ENCODE assay signal across 8 cellular contexts in the genomic region with DNA sequence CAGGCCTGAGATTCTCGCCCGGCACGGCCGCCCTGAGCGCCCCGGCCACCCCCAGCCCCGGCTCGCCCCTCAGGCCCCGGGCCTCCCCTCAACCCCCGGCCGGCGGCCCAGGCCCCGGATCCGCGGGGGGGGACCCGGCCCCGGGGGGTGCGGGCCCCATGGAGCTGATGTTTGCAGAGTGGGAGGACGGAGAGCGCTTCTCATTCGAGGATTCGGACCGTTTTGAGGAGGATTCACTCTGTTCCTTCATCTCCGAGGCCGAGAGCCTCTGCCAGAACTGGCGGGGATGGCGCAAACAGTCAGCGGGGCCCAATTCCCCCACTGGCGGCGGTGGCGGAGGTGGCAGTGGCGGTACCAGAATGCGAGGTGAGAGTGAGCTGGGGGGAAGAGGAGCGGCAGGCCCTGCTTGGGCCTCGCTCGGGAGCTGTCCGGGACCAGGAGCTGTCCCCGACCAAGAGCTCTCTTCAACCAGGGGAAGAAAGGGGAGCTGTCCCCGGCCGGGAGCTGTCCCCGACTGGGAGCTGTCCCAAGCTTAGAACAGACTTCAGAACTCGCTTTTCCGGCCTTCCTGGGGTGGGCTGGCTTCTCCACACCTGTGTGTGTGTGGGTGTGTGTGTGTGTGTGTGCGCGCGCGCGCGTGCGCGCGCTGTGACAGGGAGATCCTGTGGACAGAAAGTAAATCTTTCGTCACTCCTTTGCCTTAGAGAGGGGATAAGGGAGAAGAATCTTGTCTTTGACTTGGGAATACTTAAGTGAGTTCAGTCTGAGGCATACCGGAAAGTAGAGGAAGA. TPM values are rescaled to one million over a fixed set of nuclear protein-coding genes. Genes with fewer than 3 reads are reported as not detected.
DNase-seq lines count a peak whose midpoint lies in the region; ATAC-seq and TF ChIP-seq lines count a peak whose summit lies in the region.

No MANE protein-coding gene starts in this region.

- H4K8ac ChIP-seq in mesendoderm (ENCODE audit: low read depth, low read length) = no peak overlapping the region

- H3K27me3 Mint-ChIP-seq in activated B cell treated with CpG ODN at 0.5 μM for 24 hours = no peaks in the 10 kb centered on the region

- H3K79me1 ChIP-seq in mesendoderm (ENCODE audit: low read length) = peaks cover 10% of the 10 kb centered on the region

- H3K36me3 Mint-ChIP-seq in activated B cell treated with CpG ODN at 0.5 μM for 24 hours (ENCODE audit: low read depth) = peaks cover 37% of the 10 kb centered on the region

- H3K18ac ChIP-seq in mesendoderm (ENCODE audit: low read length) = no peak overlapping the region

- DNase-seq in BJ (ENCODE audit: low read depth) (no peak), HT1080 (ENCODE audit: low read depth) (peak; percentile 35), activated B cell treated with CpG ODN at 0.5 μM for 24 hours (no peak), ecto neural progenitor cell (ENCODE audit: low spot score) (peak; percentile 65), mesendoderm (peak; percentile 79), thoracic aorta (ENCODE audit: low spot score) (no peak), COLO829 (ENCODE audit: low spot score) (no peak)

- no peak overlapping the region for H3K4ac ChIP-seq in mesendoderm (ENCODE audit: low read depth, low read length)

- peak overlapping the region; percentile 72 for H3K23ac ChIP-seq in mesendoderm (ENCODE audit: low read length)

- H3K9me3 ChIP-seq in thoracic aorta = no peaks in the 10 kb centered on the region

- H3K4me1 Mint-ChIP-seq in activated B cell treated with CpG ODN at 0.5 μM for 24 hours = peaks cover 52% of the 10 kb centered on the region

- TF ChIP-seq CTCF in BJ (IDR thresholded peaks at IDR 0.05; ENCODE audit: insufficient read depth, low read depth, low read length) = no peak
- no peak for TF ChIP-seq CTCF in activated B cell treated with CpG ODN at 0.5 μM for 24 hours (IDR thresholded peaks at IDR 0.05)
- TF ChIP-seq CTCF in thoracic aorta (IDR thresholded peaks at IDR 0.05) = no peak

- H3K79me2 ChIP-seq in mesendoderm (ENCODE audit: control insufficient read depth, insufficient read depth, low read length) = peaks cover 18% of the 10 kb centered on the region

- WGBS in mesendoderm (ENCODE audit: extremely low coverage, insufficient coverage, low lambda C conversion rate) = no CpG with 5 or more reads among the region's 54 CpGs

- no peaks in the 10 kb centered on the region for H3K9me3 Mint-ChIP-seq in activated B cell treated with CpG ODN at 0.5 μM for 24 hours

- POLR2A ChIA-PET in BJ (lab: Charles Lee) (no interaction called here), activated B cell treated with CpG ODN at 0.5 μM for 24 hours (lab: Charles Lee) (interaction anchor here (0.5 to 2.0 kb wide), 14 partner anchors 11 to 1433 kb away, joined by 3 to 21 read pairs (median 4); partner anchors contain the start of gene SEC24C)

- no peaks in the 10 kb centered on the region for H3K27me3 ChIP-seq in BJ (ENCODE audit: control insufficient read depth, insufficient read depth, low read length)
- H3K27me3 ChIP-seq in mesendoderm (ENCODE audit: insufficient read depth, low read length, poor library complexity) = no peaks in the 10 kb centered on the region
- H3K27me3 ChIP-seq in thoracic aorta (replicated peaks; ENCODE audit: insufficient read depth) = no peaks in the 10 kb centered on the region

- H3K36me3 ChIP-seq in BJ (ENCODE audit: control insufficient read depth, insufficient read depth, low read length) = peaks cover 21% of the 10 kb centered on the region
- no peaks in the 10 kb centered on the region for H3K36me3 ChIP-seq in mesendoderm (ENCODE audit: control insufficient read depth, insufficient read depth, low read length)
- H3K36me3 ChIP-seq in thoracic aorta = peaks cover 21% of the 10 kb centered on the region

- no peak overlapping the region for H2BK120ac ChIP-seq in mesendoderm (ENCODE audit: low read depth, low read length)

- no peak overlapping the region for H2AK5ac ChIP-seq in mesendoderm (ENCODE audit: low read length)

- CTCF ChIA-PET in BJ (lab: Yijun Ruan, JAX) = interaction anchor here (0.6 to 1.7 kb wide), 5 partner anchors 15 to 155 kb away, joined by 3 to 6 read pairs (median 4); no protein-coding TSS in a partner anchor
- CTCF ChIA-PET in activated B cell treated with CpG ODN at 0.5 μM for 24 hours (lab: Charles Lee) = interaction anchor here (0.8 kb wide), 2 partner anchors 14 to 25 kb away, joined by 3 read pairs; no protein-coding TSS in a partner anchor

- H3K27ac ChIP-seq in mesendoderm (ENCODE audit: low read depth, low read length) = peak overlapping the region; percentile 8
- H3K27ac ChIP-seq in thoracic aorta = peak overlapping the region; percentile 94 to 96

- intact Hi-C loops in activated B cell treated with CpG ODN at 0.5 μM for 24 hours (cut with micrococcal nuclease) = loop anchor here (1.0 to 2.0 kb wide), 7 partner anchors 14 to 689 kb away; partner anchors contain the start of genes NDST2, P4HA1 and SEC24C

- H4K5ac ChIP-seq in mesendoderm (ENCODE audit: low read length) = no peak overlapping the region

- H3K56ac ChIP-seq in mesendoderm (ENCODE audit: low read length) = peak overlapping the region; percentile 57

- peaks cover 3% of the 10 kb centered on the region for H3K4me1 ChIP-seq in mesendoderm (ENCODE audit: control insufficient read depth, low read depth, low read length)
- peaks cover 31 to 55% of the 10 kb centered on the region in 2 donors for H3K4me1 ChIP-seq in thoracic aorta (ENCODE audit: control insufficient read depth in 1 of 2, low read depth in 2 of 2)

- peak overlapping the region; percentile 66 for H3K4me2 ChIP-seq in mesendoderm (ENCODE audit: low read length)

- H3K9ac ChIP-seq in mesendoderm (ENCODE audit: low read length) = peak overlapping the region; percentile 55

- no peak overlapping the region for H2BK5ac ChIP-seq in mesendoderm (ENCODE audit: low read length)

- H3K4me3 ChIP-seq in BJ (ENCODE audit: low read depth, low read length) = peak overlapping the region; percentile 74
- H3K4me3 ChIP-seq in mesendoderm (ENCODE audit: low read length) = peak overlapping the region; percentile 29
- H3K4me3 ChIP-seq in thoracic aorta = peak overlapping the region; percentile 97

- no peak overlapping the region for H2BK15ac ChIP-seq in mesendoderm (replicated peaks; ENCODE audit: low read depth)

- ATAC-seq in GM19395 (IDR thresholded peaks at IDR 0.05; ENCODE audit: unreplicated experiment) (peak; percentile 9), activated B cell treated with CpG ODN at 0.5 μM for 24 hours (ENCODE audit: low read depth) (peak; percentile 10), thoracic aorta (ENCODE audit: insufficient number of reproducible peaks, low FRiP score, low read depth) (no peak)

- peak overlapping the region; percentile 99 for H3K4me3 Mint-ChIP-seq in activated B cell treated with CpG ODN at 0.5 μM for 24 hours

- H3K27ac Mint-ChIP-seq in activated B cell treated with CpG ODN at 0.5 μM for 24 hours = peak overlapping the region; percentile 98

RNA-seq across cellular contexts. Expression of gene ZSWIM8, which starts 0.5 kb away (rescaled TPM):
- 39.3 and 82.0 TPM in 2 replicates for polyA plus RNA-seq in BJ (2011; rRNA removed)
- 63.0 and 108 TPM in 2 replicates for polyA minus RNA-seq in BJ (2011; rRNA and poly(A)+ RNA removed)
- total RNA-seq in HT1080 (2014; rRNA removed; shearing (Covaris generic)) = 51.0 and 51.9 TPM in 2 replicates
- 20.3 and 29.9 TPM in 2 replicates for polyA plus RNA-seq in HT1080 (2015; cell fraction: cytosol; rRNA removed)
- polyA plus RNA-seq in HT1080 (2015; cell fraction: nucleus; rRNA removed) = 185 and 210 TPM in 2 replicates
- total RNA-seq in activated B cell treated with CpG ODN at 0.5 μM for 24 hours (67.5 and 93.0 TPM in 2 replicates), thoracic aorta (100 to 1,000 TPM; 126 to 144 TPM)
- polyA plus RNA-seq in mesendoderm (2013, experiment 1 of 2) = 20.4 TPM
- 22.1 TPM for polyA plus RNA-seq in mesendoderm (2013, experiment 2 of 2)

RNA-seq across cellular contexts. Expression of gene CHCHD1, which starts 4.1 kb away (rescaled TPM):
- polyA plus RNA-seq in BJ (2011; rRNA removed) = 14.3 and 35.4 TPM in 2 replicates
- polyA minus RNA-seq in BJ (2011; rRNA and poly(A)+ RNA removed) = 1.5 and 3.6 TPM in 2 replicates
- 89.6 and 110 TPM in 2 replicates for total RNA-seq in HT1080 (2014; rRNA removed; shearing (Covaris generic))
- 51.6 and 59.5 TPM in 2 replicates for polyA plus RNA-seq in HT1080 (2015; cell fraction: cytosol; rRNA removed)
- 25.3 and 31.6 TPM in 2 replicates for polyA plus RNA-seq in HT1080 (2015; cell fraction: nucleus; rRNA removed)
- total RNA-seq in activated B cell treated with CpG ODN at 0.5 μM for 24 hours (19.3 and 24.2 TPM in 2 replicates), thoracic aorta (10 to 100 TPM; 20.7 to 22.6 TPM)
- 149 TPM for polyA plus RNA-seq in mesendoderm (2013, experiment 1 of 2)
- polyA plus RNA-seq in mesendoderm (2013, experiment 2 of 2) = 149 TPM

RNA-seq across cellular contexts. Expression of gene NDST2, which starts 25.5 kb away (rescaled TPM):
- polyA plus RNA-seq in BJ (2011; rRNA removed) = 19.9 and 27.2 TPM in 2 replicates
- polyA minus RNA-seq in BJ (2011; rRNA and poly(A)+ RNA removed) = 17.4 and 23.8 TPM in 2 replicates
- 23.1 and 28.7 TPM in 2 replicates for total RNA-seq in HT1080 (2014; rRNA removed; shearing (Covaris generic))
- 22.9 and 26.3 TPM in 2 replicates for polyA plus RNA-seq in HT1080 (2015; cell fraction: cytosol; rRNA removed)
- polyA plus RNA-seq in HT1080 (2015; cell fraction: nucleus; rRNA removed) = 42.3 and 43.3 TPM in 2 replicates
- 59.4 and 61.7 TPM in 2 replicates for total RNA-seq in activated B cell treated with CpG ODN at 0.5 μM for 24 hours
- 7.4 TPM for polyA plus RNA-seq in mesendoderm (2013, experiment 1 of 2)
- polyA plus RNA-seq in mesendoderm (2013, experiment 2 of 2) = 8.0 TPM
- 10 to 100 TPM; 55.0 to 78.2 TPM for total RNA-seq in thoracic aorta

RNA-seq across cellular contexts. Expression of gene SEC24C, which starts 41.7 kb away (rescaled TPM):
- 72.6 and 92.2 TPM in 2 replicates for polyA plus RNA-seq in BJ (2011; rRNA removed)
- polyA minus RNA-seq in BJ (2011; rRNA and poly(A)+ RNA removed) = 80.6 and 112 TPM in 2 replicates
- total RNA-seq in HT1080 (2014; rRNA removed; shearing (Covaris generic)) = 100 and 116 TPM in 2 replicates
- polyA plus RNA-seq in HT1080 (2015; cell fraction: cytosol; rRNA removed) = 62.7 and 71.2 TPM in 2 replicates
- 155 and 171 TPM in 2 replicates for polyA plus RNA-seq in HT1080 (2015; cell fraction: nucleus; rRNA removed)
- total RNA-seq in activated B cell treated with CpG ODN at 0.5 μM for 24 hours (78.5 and 89.8 TPM in 2 replicates), thoracic aorta (10 to 100 TPM; 55.7 to 80.1 TPM)
- polyA plus RNA-seq in mesendoderm (2013, experiment 1 of 2) = 31.2 TPM
- 32.6 TPM for polyA plus RNA-seq in mesendoderm (2013, experiment 2 of 2)

Comparison
In these comparisons a context has a peak if more than half of its experiments do, and no peak if none do; other contexts are left out.
1. DNase-seq: peak in HT1080 (single experiment), ecto neural progenitor cell (single experiment) and mesendoderm (single experiment); none in BJ (single experiment), activated B cell treated with CpG ODN at 0.5 μM for 24 hours (single experiment), thoracic aorta (single experiment) and COLO829 (single experiment).
2. H3K4me3 ChIP-seq: peak in every context shown above with its lines; median percentile 97 in thoracic aorta; 74 in BJ; 29 in mesendoderm.